24 cellular contexts compared by ENCODE assay signal in the genomic region with DNA sequence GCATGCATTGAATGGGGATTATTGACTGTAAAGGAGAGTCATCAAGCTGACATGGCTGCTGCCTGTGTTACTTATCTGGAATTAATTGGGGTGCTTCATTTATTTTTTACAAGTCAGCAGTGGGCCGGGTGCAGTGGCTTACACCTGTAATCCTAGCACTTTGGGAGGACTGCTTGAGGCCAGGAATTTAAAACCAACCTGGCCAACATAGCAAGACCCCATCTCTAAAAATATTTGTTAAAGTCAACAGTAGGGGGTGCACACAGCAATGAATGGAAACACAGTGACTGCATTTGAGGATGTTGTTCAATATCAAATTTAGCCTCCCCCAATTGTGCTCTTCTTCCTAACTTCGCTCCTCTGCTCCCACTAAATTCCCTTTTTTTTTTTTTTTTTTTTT.
"Had no signal": no experiment of that assay in that cellular context is flagged by ENCODE, and none has a peak within 500 bp of the region (broad histone marks: within the 10 kb centered on the region; RNA-seq: fewer than 3 reads in every experiment).

No MANE protein-coding gene starts in this region.

- H3K27ac ChIP-seq: colonic mucosa, epithelial cell of prostate, esophagus muscularis mucosa, gastrocnemius medialis, heart right ventricle, left lung, lower lobe of right lung had no signal

- H3K27me3 ChIP-seq: colonic mucosa, esophagus muscularis mucosa, gastrocnemius medialis, heart right ventricle, left lung had no signal

- H3K9me3 Mint-ChIP-seq: dendritic cell treated with granulocyte-macrophage colony-stimulating factor and Interleukin-4, amounts not matched to agents 40 ng/mL and 50 ng/mL, for 4 days; effector memory CD8-positive, alpha-beta T cell; endodermal cell; mesothelial cell of epicardium; naive B cell had no signal

- H3K4me3 ChIP-seq: colonic mucosa, esophagus muscularis mucosa, gastrocnemius medialis, heart right ventricle, left lung, lower lobe of right lung, mucosa of descending colon had no signal

- H3K4me3 Mint-ChIP-seq: dendritic cell treated with granulocyte-macrophage colony-stimulating factor and Interleukin-4, amounts not matched to agents 40 ng/mL and 50 ng/mL, for 4 days; effector memory CD8-positive, alpha-beta T cell; endodermal cell; mesothelial cell of epicardium; naive B cell had no signal

- FAIRE-seq: endometrium, islet of Langerhans, keratinocyte had no signal

- ATAC-seq: effector memory CD8-positive, alpha-beta T cell; gastrocnemius medialis; heart right ventricle; left cardiac atrium; left lung; left ventricle myocardium superior; lower lobe of right lung; mucosa of descending colon had no signal

- H3K27me3 Mint-ChIP-seq: dendritic cell treated with granulocyte-macrophage colony-stimulating factor and Interleukin-4, amounts not matched to agents 40 ng/mL and 50 ng/mL, for 4 days; effector memory CD8-positive, alpha-beta T cell; naive B cell had no signal

- H3K9me3 ChIP-seq: colonic mucosa, esophagus muscularis mucosa, gastrocnemius medialis, heart right ventricle, left lung, lower lobe of right lung, mucosa of descending colon had no signal

- DNase-seq: colonic mucosa; cortex of kidney; effector CD8-positive, alpha-beta T cell; effector memory CD8-positive, alpha-beta T cell; endodermal cell; foreskin melanocyte; gastrocnemius medialis; glutamatergic neuron; heart right ventricle; hippocampal formation; left cardiac atrium; left lung; left ventricle myocardium superior; lower lobe of right lung; mesenchymal stem cell; naive B cell had no signal

- H3K27ac Mint-ChIP-seq: dendritic cell treated with granulocyte-macrophage colony-stimulating factor and Interleukin-4, amounts not matched to agents 40 ng/mL and 50 ng/mL, for 4 days; effector memory CD8-positive, alpha-beta T cell; endodermal cell; mesothelial cell of epicardium; naive B cell had no signal

- H3K4me1 Mint-ChIP-seq: endodermal cell, mesothelial cell of epicardium, naive B cell had no signal

- H3K4me1 ChIP-seq: colonic mucosa, left lung, lower lobe of right lung had no signal
